1 cellular context compared by ENCODE assay signal in genomic region chr1:34825455-34826081, GRCh38.
A peak's percentile ranks its signal among the peaks of the same experiment; 100 is the strongest.
TF ChIP-seq lines count a peak whose summit lies in the region.

No MANE protein-coding gene starts in this region.

TF ChIP-seq in HepG2, 621 proteins besides CTCF, POLR2A, EP300 and RAD21 (continued from another document and continues in another):
- TF ChIP-seq CSRNP1 (CRISPR knock-in tag; IDR thresholded peaks at IDR 0.05) (no peak), ZNF614 (CRISPR knock-in tag; IDR thresholded peaks at IDR 0.05; ENCODE audit: borderline replicate concordance) (no peak), ZNF891 (CRISPR knock-in tag; IDR thresholded peaks at IDR 0.05) (no peak), KLF12 (CRISPR knock-in tag; IDR thresholded peaks at IDR 0.05; ENCODE audit: borderline replicate concordance) (no peak), ZFP91 (CRISPR knock-in tag; IDR thresholded peaks at IDR 0.05; ENCODE audit: borderline replicate concordance) (peak; percentile 57; the same call in 1 of the 2 replicates), ZNF556 (CRISPR knock-in tag; IDR thresholded peaks at IDR 0.05; ENCODE audit: borderline replicate concordance) (peak; percentile 46; the same call in 1 of the 2 replicates), TIGD3 (CRISPR knock-in tag; IDR thresholded peaks at IDR 0.05; ENCODE audit: borderline replicate concordance) (no peak), TRAFD1 (CRISPR knock-in tag; IDR thresholded peaks at IDR 0.05; ENCODE audit: borderline replicate concordance) (peak; percentile 46; the same call in 1 of the 2 replicates), PATZ1 (CRISPR knock-in tag; IDR thresholded peaks at IDR 0.05) (peak; percentile 97), REXO4 (CRISPR knock-in tag; IDR thresholded peaks at IDR 0.05; ENCODE audit: borderline replicate concordance) (no peak), POGK (CRISPR knock-in tag; conservative IDR thresholded peaks at IDR 0.05) (0 out of 2 replicates have a peak, but pooled peaks have one; percentile 73), MTF1 (CRISPR knock-in tag; IDR thresholded peaks at IDR 0.05) (no peak), KLF16 (CRISPR knock-in tag; IDR thresholded peaks at IDR 0.05) (no peak), KDM3A (CRISPR knock-in tag; IDR thresholded peaks at IDR 0.05; ENCODE audit: low read depth) (0 out of 2 replicates have a peak, but pooled peaks have one; percentile 28), NCOR1 (IDR thresholded peaks at IDR 0.05; ENCODE audit: borderline replicate concordance, low read length) (no peak), NFE2 (CRISPR knock-in tag; IDR thresholded peaks at IDR 0.05) (no peak), EZH2 (conservative IDR thresholded peaks at IDR 0.05; ENCODE audit: low read depth, low read length) (no peak), ZNF335 (CRISPR knock-in tag; IDR thresholded peaks at IDR 0.05) (peak; percentile 75; the same call in 1 of the 2 replicates), ZNF709 (CRISPR knock-in tag; IDR thresholded peaks at IDR 0.05) (no peak), JUND (CRISPR knock-in tag; IDR thresholded peaks at IDR 0.05) (no peak), ZBTB4 (CRISPR knock-in tag; IDR thresholded peaks at IDR 0.05; ENCODE audit: borderline replicate concordance) (no peak; the same call in 1 of the 2 replicates), ZBTB37 (CRISPR knock-in tag; IDR thresholded peaks at IDR 0.05) (no peak), ZNF230 (CRISPR knock-in tag; IDR thresholded peaks at IDR 0.05) (no peak), ZNF331 (CRISPR knock-in tag; IDR thresholded peaks at IDR 0.05) (peak; percentile 77), ZNF883 (CRISPR knock-in tag; IDR thresholded peaks at IDR 0.05; ENCODE audit: not compliant biosample characterization) (peak; percentile 51), HNF1B (CRISPR knock-in tag; IDR thresholded peaks at IDR 0.05) (peak; percentile 66; the same call in 1 of the 2 replicates), NCOA1 (CRISPR knock-in tag; IDR thresholded peaks at IDR 0.05) (no peak), IRX3 (CRISPR knock-in tag; IDR thresholded peaks at IDR 0.05; ENCODE audit: borderline replicate concordance, low read depth) (no peak), ZSCAN31 (CRISPR knock-in tag; IDR thresholded peaks at IDR 0.05; ENCODE audit: low read depth) (0 out of 2 replicates have a peak, but pooled peaks have one; percentile 46), SKI (IDR thresholded peaks at IDR 0.05; ENCODE audit: partially characterized antibody) (no peak), HNRNPK (IDR thresholded peaks at IDR 0.05; ENCODE audit: low read depth, low read length, poor library complexity, severe bottlenecking) (no peak), ATF5 (CRISPR knock-in tag; IDR thresholded peaks at IDR 0.05; ENCODE audit: low read depth) (no peak), CENPBD1 (CRISPR knock-in tag; IDR thresholded peaks at IDR 0.05; ENCODE audit: borderline replicate concordance, low read depth) (no peak), CEBPB (IDR thresholded peaks at IDR 0.05; ENCODE audit: borderline replicate concordance, low read depth, low read length) (no peak), SRY (CRISPR knock-in tag; IDR thresholded peaks at IDR 0.05) (no peak), RBM39 (IDR thresholded peaks at IDR 0.05; ENCODE audit: low read depth, low read length, poor library complexity, severe bottlenecking) (no peak), NFYC (CRISPR knock-in tag; IDR thresholded peaks at IDR 0.05) (no peak), RXRB (CRISPR knock-in tag; IDR thresholded peaks at IDR 0.05; ENCODE audit: borderline replicate concordance) (peak; percentile 45; the same call in 1 of the 2 replicates), ZBTB2 (CRISPR knock-in tag; IDR thresholded peaks at IDR 0.05; ENCODE audit: low read depth) (no peak), ZNF589 (CRISPR knock-in tag; conservative IDR thresholded peaks at IDR 0.05) (no peak), HDAC1 (CRISPR knock-in tag; IDR thresholded peaks at IDR 0.05) (peak; percentile 76), SMC3 (IDR thresholded peaks at IDR 0.05; ENCODE audit: low read length) (no peak)
